1 cellular context compared by ENCODE assay signal in the genomic region with DNA sequence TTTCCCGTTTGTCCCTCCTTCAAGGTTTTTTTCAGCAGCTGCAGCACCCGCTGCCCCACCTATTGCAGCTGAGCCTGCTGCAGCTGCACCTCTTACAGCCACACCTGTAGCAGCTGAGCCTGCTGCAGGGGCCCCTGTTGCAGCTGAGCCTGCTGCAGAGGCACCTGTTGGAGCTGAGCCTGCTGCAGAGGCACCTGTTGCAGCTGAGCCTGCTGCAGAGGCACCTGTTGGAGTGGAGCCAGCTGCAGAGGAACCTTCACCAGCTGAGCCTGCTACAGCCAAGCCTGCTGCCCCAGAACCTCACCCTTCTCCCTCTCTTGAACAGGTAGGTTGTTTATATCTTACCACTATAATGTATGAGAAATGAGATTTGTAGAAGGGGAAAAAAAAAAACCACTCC.
TF ChIP-seq lines count a peak whose summit lies in the region.

No MANE protein-coding gene starts in this region.

TF ChIP-seq in GM23338, 12 proteins besides CTCF, POLR2A, EP300 and RAD21 (continued from another document):
- TF ChIP-seq, protein P1, sequence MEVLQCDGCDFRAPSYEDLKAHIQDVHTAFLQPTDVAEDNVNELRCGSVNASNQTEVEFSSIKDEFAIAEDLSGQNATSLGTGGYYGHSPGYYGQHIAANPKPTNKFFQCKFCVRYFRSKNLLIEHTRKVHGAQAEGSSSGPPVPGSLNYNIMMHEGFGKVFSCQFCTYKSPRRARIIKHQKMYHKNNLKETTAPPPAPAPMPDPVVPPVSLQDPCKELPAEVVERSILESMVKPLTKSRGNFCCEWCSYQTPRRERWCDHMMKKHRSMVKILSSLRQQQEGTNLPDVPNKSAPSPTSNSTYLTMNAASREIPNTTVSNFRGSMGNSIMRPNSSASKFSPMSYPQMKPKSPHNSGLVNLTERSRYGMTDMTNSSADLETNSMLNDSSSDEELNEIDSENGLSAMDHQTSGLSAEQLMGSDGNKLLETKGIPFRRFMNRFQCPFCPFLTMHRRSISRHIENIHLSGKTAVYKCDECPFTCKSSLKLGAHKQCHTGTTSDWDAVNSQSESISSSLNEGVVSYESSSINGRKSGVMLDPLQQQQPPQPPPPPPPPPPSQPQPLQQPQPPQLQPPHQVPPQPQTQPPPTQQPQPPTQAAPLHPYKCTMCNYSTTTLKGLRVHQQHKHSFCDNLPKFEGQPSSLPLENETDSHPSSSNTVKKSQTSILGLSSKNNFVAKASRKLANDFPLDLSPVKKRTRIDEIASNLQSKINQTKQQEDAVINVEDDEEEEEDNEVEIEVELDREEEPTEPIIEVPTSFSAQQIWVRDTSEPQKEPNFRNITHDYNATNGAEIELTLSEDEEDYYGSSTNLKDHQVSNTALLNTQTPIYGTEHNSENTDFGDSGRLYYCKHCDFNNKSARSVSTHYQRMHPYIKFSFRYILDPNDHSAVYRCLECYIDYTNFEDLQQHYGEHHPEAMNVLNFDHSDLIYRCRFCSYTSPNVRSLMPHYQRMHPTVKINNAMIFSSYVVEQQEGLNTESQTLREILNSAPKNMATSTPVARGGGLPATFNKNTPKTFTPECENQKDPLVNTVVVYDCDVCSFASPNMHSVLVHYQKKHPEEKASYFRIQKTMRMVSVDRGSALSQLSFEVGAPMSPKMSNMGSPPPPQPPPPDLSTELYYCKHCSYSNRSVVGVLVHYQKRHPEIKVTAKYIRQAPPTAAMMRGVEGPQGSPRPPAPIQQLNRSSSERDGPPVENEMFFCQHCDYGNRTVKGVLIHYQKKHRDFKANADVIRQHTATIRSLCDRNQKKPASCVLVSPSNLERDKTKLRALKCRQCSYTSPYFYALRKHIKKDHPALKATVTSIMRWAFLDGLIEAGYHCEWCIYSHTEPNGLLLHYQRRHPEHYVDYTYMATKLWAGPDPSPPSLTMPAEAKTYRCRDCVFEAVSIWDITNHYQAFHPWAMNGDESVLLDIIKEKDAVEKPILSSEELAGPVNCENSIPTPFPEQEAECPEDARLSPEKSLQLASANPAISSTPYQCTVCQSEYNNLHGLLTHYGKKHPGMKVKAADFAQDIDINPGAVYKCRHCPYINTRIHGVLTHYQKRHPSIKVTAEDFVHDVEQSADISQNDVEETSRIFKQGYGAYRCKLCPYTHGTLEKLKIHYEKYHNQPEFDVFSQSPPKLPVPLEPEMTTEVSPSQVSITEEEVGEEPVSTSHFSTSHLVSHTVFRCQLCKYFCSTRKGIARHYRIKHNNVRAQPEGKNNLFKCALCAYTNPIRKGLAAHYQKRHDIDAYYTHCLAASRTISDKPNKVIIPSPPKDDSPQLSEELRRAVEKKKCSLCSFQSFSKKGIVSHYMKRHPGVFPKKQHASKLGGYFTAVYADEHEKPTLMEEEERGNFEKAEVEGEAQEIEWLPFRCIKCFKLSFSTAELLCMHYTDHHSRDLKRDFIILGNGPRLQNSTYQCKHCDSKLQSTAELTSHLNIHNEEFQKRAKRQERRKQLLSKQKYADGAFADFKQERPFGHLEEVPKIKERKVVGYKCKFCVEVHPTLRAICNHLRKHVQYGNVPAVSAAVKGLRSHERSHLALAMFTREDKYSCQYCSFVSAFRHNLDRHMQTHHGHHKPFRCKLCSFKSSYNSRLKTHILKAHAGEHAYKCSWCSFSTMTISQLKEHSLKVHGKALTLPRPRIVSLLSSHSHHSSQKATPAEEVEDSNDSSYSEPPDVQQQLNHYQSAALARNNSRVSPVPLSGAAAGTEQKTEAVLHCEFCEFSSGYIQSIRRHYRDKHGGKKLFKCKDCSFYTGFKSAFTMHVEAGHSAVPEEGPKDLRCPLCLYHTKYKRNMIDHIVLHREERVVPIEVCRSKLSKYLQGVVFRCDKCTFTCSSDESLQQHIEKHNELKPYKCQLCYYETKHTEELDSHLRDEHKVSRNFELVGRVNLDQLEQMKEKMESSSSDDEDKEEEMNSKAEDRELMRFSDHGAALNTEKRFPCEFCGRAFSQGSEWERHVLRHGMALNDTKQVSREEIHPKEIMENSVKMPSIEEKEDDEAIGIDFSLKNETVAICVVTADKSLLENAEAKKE (CRISPR knock-in tag; IDR thresholded peaks at IDR 0.05) = no peak
- TF ChIP-seq, protein P2, sequence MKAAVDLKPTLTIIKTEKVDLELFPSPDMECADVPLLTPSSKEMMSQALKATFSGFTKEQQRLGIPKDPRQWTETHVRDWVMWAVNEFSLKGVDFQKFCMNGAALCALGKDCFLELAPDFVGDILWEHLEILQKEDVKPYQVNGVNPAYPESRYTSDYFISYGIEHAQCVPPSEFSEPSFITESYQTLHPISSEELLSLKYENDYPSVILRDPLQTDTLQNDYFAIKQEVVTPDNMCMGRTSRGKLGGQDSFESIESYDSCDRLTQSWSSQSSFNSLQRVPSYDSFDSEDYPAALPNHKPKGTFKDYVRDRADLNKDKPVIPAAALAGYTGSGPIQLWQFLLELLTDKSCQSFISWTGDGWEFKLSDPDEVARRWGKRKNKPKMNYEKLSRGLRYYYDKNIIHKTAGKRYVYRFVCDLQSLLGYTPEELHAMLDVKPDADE (IDR thresholded peaks at IDR 0.05) = no peak
- TF ChIP-seq NANOG (IDR thresholded peaks at IDR 0.05; ENCODE audit: borderline replicate concordance) (no peak), ZNF331 (CRISPR knock-in tag; IDR thresholded peaks at IDR 0.05; ENCODE audit: low read depth) (no peak), EZH2 (IDR thresholded peaks at IDR 0.05; ENCODE audit: low read depth, unreplicated experiment) (no peak)
TF ChIP-seq in GM23338: peak in this region for 0.
